ENCODE assay signal across 1 cellular context in genomic region chr1:193105821-193106177, GRCh38.
TF ChIP-seq lines count a peak whose summit lies in the region.

No MANE protein-coding gene starts in this region.

TF ChIP-seq in HCT116, 20 proteins besides CTCF, POLR2A, EP300 and RAD21 (continued from another document):
- TF ChIP-seq EGR1 (IDR thresholded peaks at IDR 0.05; ENCODE audit: low read depth) (no peak), SP1 (IDR thresholded peaks at IDR 0.05; ENCODE audit: low read depth) (no peak)
